In the genomic region with DNA sequence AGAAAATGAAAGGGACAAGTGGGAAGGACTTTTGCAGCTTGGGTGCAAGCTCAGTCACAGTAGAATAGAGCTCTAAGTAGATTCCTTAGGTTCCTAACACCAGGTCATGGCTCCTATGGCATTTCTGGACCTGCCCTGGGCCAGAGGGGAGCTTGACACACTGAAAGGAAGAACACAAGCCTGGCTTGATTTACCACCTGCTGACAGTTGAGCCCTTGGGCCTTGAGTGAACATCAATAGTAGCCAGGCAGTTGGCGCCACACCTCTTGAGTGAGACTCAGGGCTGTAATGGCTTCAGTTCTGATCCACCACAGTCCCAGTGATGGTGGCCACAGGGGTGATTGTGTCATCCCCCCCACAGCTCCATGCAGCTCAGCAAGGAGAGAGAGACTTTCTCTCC, we compare ENCODE assay signal across 20 cellular contexts.
DNase-seq lines count a peak whose midpoint lies in the region; ATAC-seq and FAIRE-seq lines count a peak whose summit lies in the region.
"Had no signal": no experiment of that assay in that cellular context is flagged by ENCODE, and none has a peak within 500 bp of the region (broad histone marks: within the 10 kb centered on the region; RNA-seq: fewer than 3 reads in every experiment).

No MANE protein-coding gene starts in this region.

- H3K27ac ChIP-seq in cingulate gyrus (ENCODE audit: low read depth, low read length) (peak overlapping the region; percentile 43), layer of hippocampus (ENCODE audit: low read depth, low read length) (peak overlapping the region; percentile 70), temporal lobe (ENCODE audit: low read depth, low read length) (peak overlapping the region; percentile 93)

- DNase-seq in ELF-1 (ENCODE audit: low read depth, low spot score) (peak; percentile 63), NCI-H1436 treated with DMSO at 0.1 percent for 48 hours (lab: John Stamatoyannopoulos, UW) (no peak), HTR-8/SVneo (ENCODE audit: insufficient read length, low spot score) (no peak)
- DNase-seq in stimulated activated effector memory CD8-positive, alpha-beta T cell treated with anti-CD3 and anti-CD28 coated beads, Interleukin-12 subunit alpha, Interleukin-12 subunit beta, amount 100 ng/mL, for 72 hours (ENCODE audit: low spot score in 2 of 2) = no peak
- DNase-seq: DMS79; H7; HFFc6; KG1; NCI-H1092 treated with DMSO at 0.1 percent for 48 hours; NCI-H146; NCI-H2029; NCI-H2227 treated with DMSO at 0.1 percent for 48 hours; NCI-H510A treated with DMSO at 0.1 percent for 48 hours; NCI-H748 treated with DMSO at 0.1 percent for 48 hours; NK-92 treated with Interleukin-12 subunit alpha and Interleukin-12 subunit beta, amount 100 ng/mL, for 24 hours had no signal

- H3K36me3 Mint-ChIP-seq in stimulated activated effector memory CD8-positive, alpha-beta T cell treated with anti-CD3 and anti-CD28 coated beads, Interleukin-12 subunit alpha, Interleukin-12 subunit beta, amount 100 ng/mL, for 72 hours = no peaks in the 10 kb centered on the region

- ATAC-seq in stimulated activated effector memory CD8-positive, alpha-beta T cell treated with anti-CD3 and anti-CD28 coated beads, Interleukin-12 subunit alpha, Interleukin-12 subunit beta, amount 100 ng/mL, for 72 hours = no peak
- ATAC-seq: SK-N-SH treated with all-trans-retinoic acid at 6 μM for 48 hours had no signal

- H3K4me1 Mint-ChIP-seq in stimulated activated effector memory CD8-positive, alpha-beta T cell treated with anti-CD3 and anti-CD28 coated beads, Interleukin-12 subunit alpha, Interleukin-12 subunit beta, amount 100 ng/mL, for 72 hours = no peaks in the 10 kb centered on the region

- H3K4me3 Mint-ChIP-seq in stimulated activated effector memory CD8-positive, alpha-beta T cell treated with anti-CD3 and anti-CD28 coated beads, Interleukin-12 subunit alpha, Interleukin-12 subunit beta, amount 100 ng/mL, for 72 hours = no peak overlapping the region
- H3K4me3 Mint-ChIP-seq: HFFc6 had no signal

- no peak overlapping the region for H3K27ac Mint-ChIP-seq in stimulated activated effector memory CD8-positive, alpha-beta T cell treated with anti-CD3 and anti-CD28 coated beads, Interleukin-12 subunit alpha, Interleukin-12 subunit beta, amount 100 ng/mL, for 72 hours
- H3K27ac Mint-ChIP-seq: HFFc6 had no signal

- H3K9me3 Mint-ChIP-seq in stimulated activated effector memory CD8-positive, alpha-beta T cell treated with anti-CD3 and anti-CD28 coated beads, Interleukin-12 subunit alpha, Interleukin-12 subunit beta, amount 100 ng/mL, for 72 hours = peaks cover 18% of the 10 kb centered on the region

- H3K27me3 ChIP-seq in layer of hippocampus (ENCODE audit: control insufficient read depth, insufficient read depth, low read length) = no peaks in the 10 kb centered on the region

- FAIRE-seq in HTR-8/SVneo (lab: Jason Lieb, UNC) = no peak
- FAIRE-seq: A204.1 had no signal

Comparison
In these comparisons a context has a peak if more than half of its experiments do, and no peak if none do; other contexts are left out.
1. H3K27ac ChIP-seq: peak in every context shown above with its lines; median percentile 93 in temporal lobe; 70 in layer of hippocampus; 43 in cingulate gyrus.